Comparison of ENCODE assay signal across 8 cellular contexts in the genomic region with DNA sequence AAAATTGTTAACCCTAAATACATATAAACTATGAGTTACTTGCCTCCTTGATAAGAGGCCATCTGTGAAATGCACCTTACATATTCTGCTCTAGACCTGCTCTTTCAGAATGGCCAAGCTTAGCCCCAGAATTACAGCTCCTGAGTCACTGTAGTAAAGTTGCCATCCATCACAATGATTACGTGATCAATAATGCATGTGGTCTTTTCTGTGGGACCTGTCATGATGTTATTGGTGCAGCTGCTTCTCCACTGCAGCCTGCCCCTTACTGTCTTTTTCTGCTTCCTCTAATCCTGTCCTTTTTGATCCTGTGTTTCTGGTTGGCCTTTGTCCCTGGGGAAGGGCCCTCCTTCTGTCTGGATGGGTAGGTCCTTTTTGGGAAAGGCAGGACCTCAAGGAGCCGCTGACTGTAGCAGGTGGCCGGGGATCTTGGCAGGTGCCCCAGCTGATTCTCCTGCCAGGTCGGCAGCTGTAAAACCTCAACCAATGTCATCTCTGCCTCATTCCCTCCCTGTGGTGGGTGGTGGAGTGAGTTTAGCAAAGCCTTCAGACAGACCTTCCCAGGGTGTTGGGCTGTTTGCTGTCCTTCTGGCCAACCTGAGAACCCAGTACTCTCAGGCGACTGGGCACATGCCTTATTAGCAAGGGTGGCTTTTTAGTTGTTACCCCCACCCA.
DNase-seq lines count a peak whose midpoint lies in the region; ATAC-seq, FAIRE-seq and TF ChIP-seq lines count a peak whose summit lies in the region.

No MANE protein-coding gene starts in this region.

- ATAC-seq in upper lobe of left lung (ENCODE audit: low FRiP score in 2 of 2) (peak in 1 of 2 donors; percentile 47), HG03175 (IDR thresholded peaks at IDR 0.05; ENCODE audit: unreplicated experiment) (no peak)

- peak overlapping the region; percentile 13 to 50 for H3K27ac ChIP-seq in kidney (ENCODE audit: low read depth in 2 of 2, low read length in 2 of 2)
- H3K27ac ChIP-seq in upper lobe of left lung, result peak overlapping the region in 3 of 4 donors; percentile 62 to 82 (median 77)

- WGBS in upper lobe of left lung, 2 donors, result 62 to 63% methylated on average over 5 of the region's 5 CpGs

- no peaks in the 10 kb centered on the region for H3K27me3 Mint-ChIP-seq in activated naive CD4-positive, alpha-beta T cell treated with anti-CD3 and anti-CD28 coated beads for 36 hours (ENCODE audit: low read depth)
- no peaks in the 10 kb centered on the region for H3K27me3 Mint-ChIP-seq in activated CD4-positive, alpha-beta memory T cell treated with anti-CD3 and anti-CD28 coated beads for 36 hours

- TF ChIP-seq CTCF in kidney (IDR thresholded peaks at IDR 0.05; ENCODE audit: borderline replicate concordance, extremely low read depth, insufficient read depth) (no peak), upper lobe of left lung (IDR thresholded peaks at IDR 0.05) (no peak)

- DNase-seq in activated naive CD4-positive, alpha-beta T cell treated with anti-CD3 and anti-CD28 coated beads for 36 hours, result peak; percentile 62
- DNase-seq in activated naive CD4-positive, alpha-beta T cell (lab: John Stamatoyannopoulos, UW), result no peak
- peak; percentile 50 for DNase-seq in activated CD4-positive, alpha-beta memory T cell treated with anti-CD3 and anti-CD28 coated beads for 36 hours
- DNase-seq in kidney (no peak), upper lobe of left lung (no peak), AML-193 (lab: John Stamatoyannopoulos, UW) (no peak), Kasumi-1 (lab: John Stamatoyannopoulos, UW) (no peak)

- H3K4me3 Mint-ChIP-seq in activated naive CD4-positive, alpha-beta T cell treated with anti-CD3 and anti-CD28 coated beads for 36 hours, result peak overlapping the region; percentile 75
- peak overlapping the region; percentile 39 for H3K4me3 Mint-ChIP-seq in activated CD4-positive, alpha-beta memory T cell treated with anti-CD3 and anti-CD28 coated beads for 36 hours

- H3K36me3 Mint-ChIP-seq in activated naive CD4-positive, alpha-beta T cell treated with anti-CD3 and anti-CD28 coated beads for 36 hours (ENCODE audit: low read depth), result peaks cover 14% of the 10 kb centered on the region
- peaks cover 16% of the 10 kb centered on the region for H3K36me3 Mint-ChIP-seq in activated CD4-positive, alpha-beta memory T cell treated with anti-CD3 and anti-CD28 coated beads for 36 hours

- no peaks in the 10 kb centered on the region for H3K9me3 ChIP-seq in kidney (ENCODE audit: control insufficient read depth in 1 of 2, low read length in 2 of 2)
- H3K9me3 ChIP-seq in upper lobe of left lung, result no peaks in the 10 kb centered on the region

- H3K27ac Mint-ChIP-seq in activated naive CD4-positive, alpha-beta T cell treated with anti-CD3 and anti-CD28 coated beads for 36 hours, result peak overlapping the region; percentile 96
- H3K27ac Mint-ChIP-seq in activated CD4-positive, alpha-beta memory T cell treated with anti-CD3 and anti-CD28 coated beads for 36 hours, result peak overlapping the region; percentile 91

- intact Hi-C loops in activated naive CD4-positive, alpha-beta T cell treated with anti-CD3 and anti-CD28 coated beads for 36 hours (cut with micrococcal nuclease), result loop anchor here (2.0 kb wide), 1 partner anchor 72 kb away; no protein-coding TSS in a partner anchor
- intact Hi-C loops in activated CD4-positive, alpha-beta memory T cell treated with anti-CD3 and anti-CD28 coated beads for 36 hours (cut with micrococcal nuclease), result loop anchor here (2.0 to 5.0 kb wide), 2 partner anchors 36 to 75 kb away; no protein-coding TSS in a partner anchor
- intact Hi-C loops in kidney (cut with DNase I), result no loop called here

- H3K9me3 Mint-ChIP-seq in activated naive CD4-positive, alpha-beta T cell treated with anti-CD3 and anti-CD28 coated beads for 36 hours, result no peaks in the 10 kb centered on the region
- no peaks in the 10 kb centered on the region for H3K9me3 Mint-ChIP-seq in activated CD4-positive, alpha-beta memory T cell treated with anti-CD3 and anti-CD28 coated beads for 36 hours

- peaks cover 92% of the 10 kb centered on the region for H3K4me1 Mint-ChIP-seq in activated naive CD4-positive, alpha-beta T cell treated with anti-CD3 and anti-CD28 coated beads for 36 hours (ENCODE audit: low read depth)
- H3K4me1 Mint-ChIP-seq in activated CD4-positive, alpha-beta memory T cell treated with anti-CD3 and anti-CD28 coated beads for 36 hours (ENCODE audit: low read depth), result peaks cover 84% of the 10 kb centered on the region

- H3K4me1 ChIP-seq in kidney (ENCODE audit: control insufficient read depth in 1 of 2, insufficient read depth in 1 of 2, low read depth in 1 of 2, low read length in 2 of 2) (peaks cover 57 to 63% of the 10 kb centered on the region in 2 donors), upper lobe of left lung (peaks cover 67 to 83% (median 73%) of the 10 kb centered on the region in 4 donors)

- no peak overlapping the region for H3K4me3 ChIP-seq in kidney (ENCODE audit: low read length in 2 of 2)
- no peak overlapping the region for H3K4me3 ChIP-seq in upper lobe of left lung

- CTCF ChIA-PET in activated naive CD4-positive, alpha-beta T cell treated with anti-CD3 and anti-CD28 coated beads for 36 hours (lab: Charles Lee), result interaction anchor here (0.6 to 1.9 kb wide), 5 partner anchors 14 to 584 kb away, joined by 3 to 5 read pairs (median 3); no protein-coding TSS in a partner anchor
- CTCF ChIA-PET in activated CD4-positive, alpha-beta memory T cell treated with anti-CD3 and anti-CD28 coated beads for 36 hours (lab: Charles Lee), result interaction anchor here (0.8 to 2.2 kb wide), 5 partner anchors 20 to 74 kb away, joined by 3 to 9 read pairs (median 6); no protein-coding TSS in a partner anchor

- H3K9ac ChIP-seq in kidney (ENCODE audit: low read length in 2 of 2), result peak overlapping the region in 1 of 2 donors; percentile 4

- TF ChIP-seq POLR2A in upper lobe of left lung (IDR thresholded peaks at IDR 0.05), result no peak

- no peak for FAIRE-seq in kidney (lab: Jason Lieb, UNC)

- TF ChIP-seq EP300 in upper lobe of left lung (IDR thresholded peaks at IDR 0.05), result no peak

- H3K27me3 ChIP-seq in upper lobe of left lung, result no peaks in the 10 kb centered on the region

- POLR2A ChIA-PET in activated CD4-positive, alpha-beta memory T cell treated with anti-CD3 and anti-CD28 coated beads for 36 hours (lab: Charles Lee), result interaction anchor here (0.6 to 2.9 kb wide), 5 partner anchors 16 to 38 kb away, joined by 3 to 21 read pairs (median 3); no protein-coding TSS in a partner anchor

- H3K36me3 ChIP-seq in kidney (ENCODE audit: control insufficient read depth in 1 of 2, insufficient read depth in 2 of 2, low read length in 2 of 2) (peaks cover 2 to 8% of the 10 kb centered on the region in 2 donors), upper lobe of left lung (peaks cover 0 to 32% (median 9%) of the 10 kb centered on the region in 4 donors)

Comparison
In these comparisons a context has a peak if more than half of its experiments do, and no peak if none do; other contexts are left out.
1. DNase-seq: peak in activated naive CD4-positive, alpha-beta T cell treated with anti-CD3 and anti-CD28 coated beads for 36 hours (single experiment) and activated CD4-positive, alpha-beta memory T cell treated with anti-CD3 and anti-CD28 coated beads for 36 hours (single experiment); none in activated naive CD4-positive, alpha-beta T cell (0 of 4), kidney (single experiment), upper lobe of left lung (0 of 2), AML-193 (0 of 2) and Kasumi-1 (0 of 2).